In genomic region chr2:46844034-46844433, GRCh38 we compare ENCODE assay signal across 29 cellular contexts.
"Had no signal": no experiment of that assay in that cellular context is flagged by ENCODE, and none has a peak within 500 bp of the region (broad histone marks: within the 10 kb centered on the region; RNA-seq: fewer than 3 reads in every experiment).

No MANE protein-coding gene starts in this region.

- DNase-seq: activated CD4-positive, alpha-beta memory T cell treated with anti-CD3 and anti-CD28 coated beads, Interleukin-2, amount 10 ng/mL, durations not matched to agents 7 days and 5 days; activated CD4-positive, alpha-beta T cell treated with anti-CD3 and anti-CD28 coated beads for 1 hour; activated CD4-positive, alpha-beta T cell treated with anti-CD3 and anti-CD28 coated beads for 4 hours; activated CD4-positive, alpha-beta T cell treated with anti-CD3 and anti-CD28 coated beads, Interleukin-2, amount 10 ng/mL, durations not matched to agents 7 days and 5 days; activated CD4-positive, alpha-beta T cell treated with anti-CD3 and anti-CD28 coated beads, Interleukin-2, amount 50 U/mL, for 4 hours; activated CD4-positive, CD25-positive, alpha-beta regulatory T cell; activated CD8-positive, alpha-beta memory T cell treated with anti-CD3 and anti-CD28 coated beads, Interleukin-2, amount 50 U/mL, for 48 hours; activated gamma-delta T cell; activated naive CD4-positive, alpha-beta T cell; activated naive CD4-positive, alpha-beta T cell treated with anti-CD3 and anti-CD28 coated beads, Interleukin-2, amount 10 ng/mL, durations not matched to agents 7 days and 5 days; activated naive CD8-positive, alpha-beta T cell treated with anti-CD3 and anti-CD28 coated beads, Interleukin-2, amount 10 ng/mL, durations not matched to agents 7 days and 5 days; activated T-cell treated with anti-CD3 and anti-CD28 coated beads for 4 hours; activated T-cell treated with anti-CD3 and anti-CD28 coated beads, Interleukin-2, amount 50 U/mL, for 24 hours; activated T-cell treated with anti-CD3 and anti-CD28 coated beads, Interleukin-2, amount 50 U/mL, for 72 hours; amniotic stem cell; anterior cingulate cortex; caudate nucleus; cortex of kidney; dermis blood vessel endothelial cell; effector CD4-positive, alpha-beta T cell; effector memory CD8-positive, alpha-beta T cell; esophagus squamous epithelium; foreskin melanocyte; heart right ventricle; T-helper 2 cell had no signal

- ATAC-seq: activated naive CD4-positive, alpha-beta T cell treated with anti-CD3 and anti-CD28 coated beads, Interleukin-2, amount 50 U/mL, for 72 hours; activated T-cell treated with anti-CD3 and anti-CD28 coated beads, Interleukin-2, amount 50 U/mL, for 72 hours; body of pancreas; effector memory CD8-positive, alpha-beta T cell; gastroesophageal sphincter; heart right ventricle had no signal

- H3K4me3 ChIP-seq: body of pancreas, esophagus squamous epithelium, gastroesophageal sphincter, heart right ventricle had no signal

- H3K36me3 Mint-ChIP-seq: activated naive CD4-positive, alpha-beta T cell treated with anti-CD3 and anti-CD28 coated beads, Interleukin-2, amount 10 ng/mL, durations not matched to agents 7 days and 5 days; activated naive CD4-positive, alpha-beta T cell treated with anti-CD3 and anti-CD28 coated beads, Interleukin-2, amount 50 U/mL, for 72 hours; activated naive CD8-positive, alpha-beta T cell treated with anti-CD3 and anti-CD28 coated beads, Interleukin-2, amount 10 ng/mL, durations not matched to agents 7 days and 5 days had no signal

- H3K27me3 ChIP-seq: body of pancreas, gastroesophageal sphincter, heart right ventricle had no signal

- H3K4me3 Mint-ChIP-seq: activated CD4-positive, alpha-beta memory T cell treated with anti-CD3 and anti-CD28 coated beads, Interleukin-2, amount 10 ng/mL, durations not matched to agents 7 days and 5 days; activated CD4-positive, alpha-beta T cell treated with anti-CD3 and anti-CD28 coated beads, Interleukin-2, amount 10 ng/mL, durations not matched to agents 7 days and 5 days; activated naive CD4-positive, alpha-beta T cell treated with anti-CD3 and anti-CD28 coated beads, Interleukin-2, amount 10 ng/mL, durations not matched to agents 7 days and 5 days; activated naive CD8-positive, alpha-beta T cell treated with anti-CD3 and anti-CD28 coated beads, Interleukin-2, amount 10 ng/mL, durations not matched to agents 7 days and 5 days; activated T-cell treated with anti-CD3 and anti-CD28 coated beads, Interleukin-2, amount 50 U/mL, for 24 hours; activated T-cell treated with anti-CD3 and anti-CD28 coated beads, Interleukin-2, amount 50 U/mL, for 72 hours; effector memory CD8-positive, alpha-beta T cell had no signal

- H3K9me3 ChIP-seq: body of pancreas, esophagus squamous epithelium, gastroesophageal sphincter, heart right ventricle had no signal

- H3K36me3 ChIP-seq: esophagus squamous epithelium, gastroesophageal sphincter, heart right ventricle had no signal

- H3K4me1 Mint-ChIP-seq: activated CD4-positive, alpha-beta memory T cell treated with anti-CD3 and anti-CD28 coated beads, Interleukin-2, amount 10 ng/mL, durations not matched to agents 7 days and 5 days; activated CD4-positive, alpha-beta T cell treated with anti-CD3 and anti-CD28 coated beads, Interleukin-2, amount 10 ng/mL, durations not matched to agents 7 days and 5 days had no signal

- H3K27ac Mint-ChIP-seq: activated CD4-positive, alpha-beta memory T cell treated with anti-CD3 and anti-CD28 coated beads, Interleukin-2, amount 10 ng/mL, durations not matched to agents 7 days and 5 days; activated CD4-positive, alpha-beta T cell treated with anti-CD3 and anti-CD28 coated beads, Interleukin-2, amount 10 ng/mL, durations not matched to agents 7 days and 5 days; activated naive CD4-positive, alpha-beta T cell treated with anti-CD3 and anti-CD28 coated beads, Interleukin-2, amount 10 ng/mL, durations not matched to agents 7 days and 5 days; activated naive CD4-positive, alpha-beta T cell treated with anti-CD3 and anti-CD28 coated beads, Interleukin-2, amount 50 U/mL, for 72 hours; activated naive CD8-positive, alpha-beta T cell treated with anti-CD3 and anti-CD28 coated beads, Interleukin-2, amount 10 ng/mL, durations not matched to agents 7 days and 5 days; activated T-cell treated with anti-CD3 and anti-CD28 coated beads, Interleukin-2, amount 50 U/mL, for 24 hours; activated T-cell treated with anti-CD3 and anti-CD28 coated beads, Interleukin-2, amount 50 U/mL, for 72 hours; effector memory CD8-positive, alpha-beta T cell had no signal

- H3K9me3 Mint-ChIP-seq: activated CD4-positive, alpha-beta memory T cell treated with anti-CD3 and anti-CD28 coated beads, Interleukin-2, amount 10 ng/mL, durations not matched to agents 7 days and 5 days; activated CD4-positive, alpha-beta T cell treated with anti-CD3 and anti-CD28 coated beads, Interleukin-2, amount 10 ng/mL, durations not matched to agents 7 days and 5 days; activated naive CD4-positive, alpha-beta T cell treated with anti-CD3 and anti-CD28 coated beads, Interleukin-2, amount 10 ng/mL, durations not matched to agents 7 days and 5 days; activated naive CD4-positive, alpha-beta T cell treated with anti-CD3 and anti-CD28 coated beads, Interleukin-2, amount 50 U/mL, for 72 hours; activated naive CD8-positive, alpha-beta T cell treated with anti-CD3 and anti-CD28 coated beads, Interleukin-2, amount 10 ng/mL, durations not matched to agents 7 days and 5 days; activated T-cell treated with anti-CD3 and anti-CD28 coated beads, Interleukin-2, amount 50 U/mL, for 24 hours; activated T-cell treated with anti-CD3 and anti-CD28 coated beads, Interleukin-2, amount 50 U/mL, for 72 hours; effector memory CD8-positive, alpha-beta T cell had no signal

- H3K27me3 Mint-ChIP-seq: activated T-cell treated with anti-CD3 and anti-CD28 coated beads, Interleukin-2, amount 50 U/mL, for 24 hours had no signal

- H3K27ac ChIP-seq: body of pancreas, epithelial cell of prostate, esophagus squamous epithelium, heart right ventricle had no signal
